In genomic region chr18:23556145-23556780, GRCh38 we compare ENCODE assay signal across 1 cellular context.
TF ChIP-seq lines count a peak whose summit lies in the region.

No MANE protein-coding gene starts in this region.

TF ChIP-seq in liver, 16 proteins besides CTCF, POLR2A, EP300 and RAD21:
- no peak for TF ChIP-seq ATF3 (IDR thresholded peaks at IDR 0.05)
- peak; percentile 50 for TF ChIP-seq HNF4G (IDR thresholded peaks at IDR 0.05)
- no peak for TF ChIP-seq ZBTB33 (IDR thresholded peaks at IDR 0.05)
- TF ChIP-seq SP1 (IDR thresholded peaks at IDR 0.05) = peak; percentile 79
- TF ChIP-seq TAF1 (conservative IDR thresholded peaks at IDR 0.05) = peak; percentile 23
- TF ChIP-seq FOXA2 (IDR thresholded peaks at IDR 0.05) = no peak
- peak in 1 of 2 donors; percentile 28 for TF ChIP-seq GABPA (IDR thresholded peaks at IDR 0.05 in 1 of 2, conservative IDR thresholded peaks at IDR 0.05 in 1 of 2)
- peak; percentile 48 to 82 for TF ChIP-seq RXRA (IDR thresholded peaks at IDR 0.05)
- TF ChIP-seq YY1 (IDR thresholded peaks at IDR 0.05) = no peak
- peak; percentile 57 to 85 for TF ChIP-seq HNF4A (conservative IDR thresholded peaks at IDR 0.05)
- TF ChIP-seq FOXA1 (IDR thresholded peaks at IDR 0.05) = no peak
